Comparison of ENCODE assay signal across 22 cellular contexts in the genomic region with DNA sequence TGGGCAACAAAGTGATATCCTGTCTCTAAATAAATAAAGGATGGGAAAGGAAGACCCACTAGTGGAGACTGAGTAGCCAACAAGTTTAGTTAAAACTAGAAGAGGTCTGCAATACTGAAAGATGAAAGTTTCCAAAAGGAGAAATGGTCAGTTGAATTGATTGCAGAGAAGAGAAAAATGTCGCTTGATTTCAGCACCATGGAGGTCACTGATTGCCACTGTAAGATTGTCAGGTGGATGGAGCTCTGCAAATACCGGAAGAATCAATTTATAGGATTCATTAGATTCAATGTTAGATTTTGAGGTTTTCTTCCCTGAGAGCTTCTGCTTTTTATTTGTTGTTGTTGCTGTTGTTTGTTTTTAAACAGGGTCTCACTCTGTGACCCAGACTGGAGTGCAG.
"Had no signal": no experiment of that assay in that cellular context is flagged by ENCODE, and none has a peak within 500 bp of the region (broad histone marks: within the 10 kb centered on the region; RNA-seq: fewer than 3 reads in every experiment).

No MANE protein-coding gene starts in this region.

- ATAC-seq: Panc1, PC-3, T-cell had no signal

- H3K9me3 ChIP-seq: MG63, SJCRH30 had no signal

- DNase-seq: Karpas-422, KG1, MG63, NCI-H1092, NCI-H1105 treated with DMSO at 0.1 percent for 48 hours, NCI-H1417 treated with DMSO at 0.1 percent for 48 hours, NCI-H146, NCI-H1694 treated with DMSO at 0.1 percent for 48 hours, NCI-H1930, NCI-H2081, NCI-H2107, NCI-H2227 treated with DMSO at 0.1 percent for 48 hours, NCI-H524, NCI-H526 treated with DMSO at 0.1 percent for 48 hours, NCI-H748 treated with DMSO at 0.1 percent for 48 hours, PC-3, SHP77, SJCRH30, SW 1271, T-cell had no signal

- H3K27me3 ChIP-seq: MG63, SJCRH30 had no signal

- H3K4me3 ChIP-seq: MG63, SJCRH30 had no signal

- H3K4me1 ChIP-seq: SJCRH30 had no signal

- H3K27ac ChIP-seq: RWPE1, SJCRH30 had no signal

- H3K36me3 ChIP-seq: MG63, SJCRH30 had no signal
